In genomic region chr10:79052311-79053080, GRCh38 we compare ENCODE assay signal across 8 cellular contexts. TPM values are rescaled to one million over a fixed set of nuclear protein-coding genes. Genes with fewer than 3 reads are reported as not detected.
DNase-seq lines count a peak whose midpoint lies in the region; ATAC-seq and TF ChIP-seq lines count a peak whose summit lies in the region.

No MANE protein-coding gene starts in this region.

- peaks cover 2% of the 10 kb centered on the region for H3K4me1 ChIP-seq in testis

- TF ChIP-seq POLR2A in testis (IDR thresholded peaks at IDR 0.05): no peak

- WGBS in testis, 2 donors: 75 to 76% methylated on average over 9 to 12 of the region's 12 CpGs

- no peaks in the 10 kb centered on the region for H3K27me3 ChIP-seq in testis

- TF ChIP-seq CTCF in fibroblast of pulmonary artery (IDR thresholded peaks at IDR 0.05; ENCODE audit: low read length, missing control alignments) (peak; percentile 9), testis (IDR thresholded peaks at IDR 0.05) (peak in 2 of 3 experiments; percentile 14 to 21)

- DNase-seq in stimulated activated CD4-positive, alpha-beta T cell treated with anti-CD3 and anti-CD28 coated beads, Interleukin-1b, Interleukin-23, amount 100 ng/mL, for 48 hours: peak; percentile 35
- DNase-seq in stimulated activated CD4-positive, alpha-beta T cell treated with anti-CD3 and anti-CD28 coated beads, Interleukin-2, amount 100 ng/mL, for 24 hours: no peak
- DNase-seq in NCI-H510A treated with DMSO at 0.1 percent for 48 hours (lab: John Stamatoyannopoulos, UW): peak; percentile 15
- DNase-seq in fibroblast of pulmonary artery (ENCODE audit: low read depth): peak; percentile 12
- DNase-seq in testis: no peak
- DNase-seq in cerebellar nuclear complex (lab: John Stamatoyannopoulos, UW): no peak
- no peak for DNase-seq in T-helper 9 cell

- H3K4me3 ChIP-seq in fibroblast of pulmonary artery (replicated peaks; ENCODE audit: low read depth, low read length) (no peak overlapping the region), testis (no peak overlapping the region)

- H3K36me3 ChIP-seq in testis (ENCODE audit: low read depth, missing control alignments): no peaks in the 10 kb centered on the region

- intact Hi-C loops in testis (cut with DNase I; ENCODE audit: low total_unique reads): no loop called here

- no peak for ATAC-seq in HG03460 (IDR thresholded peaks at IDR 0.05; ENCODE audit: unreplicated experiment)

- H3K9me3 ChIP-seq in testis: no peaks in the 10 kb centered on the region

- H3K27ac ChIP-seq in testis: no peak overlapping the region

RNA-seq across cellular contexts. Expression of gene ZMIZ1, which starts 16.3 kb away (rescaled TPM):
- 10 to 100 TPM; 18.8 to 22.0 TPM for total RNA-seq in testis
- polyA plus RNA-seq in testis (ENCODE audit: insufficient read depth, low read depth, low replicate concordance): 15.2 TPM

Comparison
In these comparisons a context has a peak if more than half of its experiments do, and no peak if none do; other contexts are left out.
1. DNase-seq: peak in stimulated activated CD4-positive, alpha-beta T cell treated with anti-CD3 and anti-CD28 coated beads, Interleukin-1b, Interleukin-23, amount 100 ng/mL, for 48 hours (single experiment), NCI-H510A treated with DMSO at 0.1 percent for 48 hours (single experiment) and fibroblast of pulmonary artery (single experiment); none in stimulated activated CD4-positive, alpha-beta T cell treated with anti-CD3 and anti-CD28 coated beads, Interleukin-2, amount 100 ng/mL, for 24 hours (0 of 2), testis (single experiment), cerebellar nuclear complex (0 of 2) and T-helper 9 cell (single experiment).